Comparison of ENCODE assay signal across 8 cellular contexts in the genomic region with DNA sequence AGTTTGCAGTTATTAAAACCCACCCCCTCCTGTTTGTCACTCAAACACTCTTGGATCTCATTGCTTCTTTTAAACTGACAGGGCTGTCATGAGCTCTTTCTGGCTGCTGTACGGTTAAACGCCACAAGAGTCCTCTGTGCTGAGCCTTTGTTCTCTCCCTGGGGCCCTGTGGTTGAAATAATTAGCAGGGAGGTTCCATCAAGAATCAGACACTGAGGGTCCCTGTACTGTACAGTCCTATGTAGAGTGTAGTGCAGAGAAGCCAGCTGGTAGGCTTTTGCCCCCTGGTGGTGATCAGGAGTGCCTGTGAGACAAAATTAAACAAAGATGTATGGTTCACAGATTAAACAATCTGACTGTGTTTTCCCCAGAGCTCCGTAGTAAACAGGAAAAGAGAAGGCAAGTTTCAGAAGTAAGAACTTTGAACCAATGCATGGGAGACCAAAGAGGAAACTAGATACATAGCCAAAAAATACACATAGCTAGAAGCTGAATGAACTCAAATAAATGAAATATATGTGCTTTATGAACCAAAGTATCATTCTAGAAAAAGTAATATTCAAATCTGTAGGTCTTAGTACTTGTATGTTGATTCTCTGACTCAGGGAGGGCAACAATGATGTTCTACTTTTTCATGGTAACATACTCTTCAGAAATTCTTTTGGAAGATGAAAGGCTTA. TPM values are rescaled to one million over a fixed set of nuclear protein-coding genes. Genes with fewer than 3 reads are reported as not detected.
A peak's percentile ranks its signal among the peaks of the same experiment; 100 is the strongest.
DNase-seq lines count a peak whose midpoint lies in the region; ATAC-seq, FAIRE-seq and TF ChIP-seq lines count a peak whose summit lies in the region.

No MANE protein-coding gene starts in this region.

- DNase-seq in D341Med (ENCODE audit: low spot score), result peak; percentile 83
- peak; percentile 79 to 96 for DNase-seq in NOMO-1 (lab: John Stamatoyannopoulos, UW; ENCODE audit: unreplicated experiment in 2 of 2)
- DNase-seq in activated CD8-positive, alpha-beta memory T cell treated with anti-CD3 and anti-CD28 coated beads for 48 hours (ENCODE audit: low read depth in 2 of 3, low spot score in 2 of 3), result peak in 2 of 3 experiments; percentile 16 to 28
- peak; percentile 86 for DNase-seq in endothelial cell of umbilical vein (ENCODE audit: low read depth, low spot score)
- peak; percentile 80 for DNase-seq in myocyte (ENCODE audit: low read depth)
- peak; percentile 25 for DNase-seq in stimulated activated CD8-positive, alpha-beta memory T cell treated with anti-CD3 and anti-CD28 coated beads, Interleukin-7, amount 100 ng/mL, for 24 hours (ENCODE audit: low read depth)

- H2AFZ ChIP-seq in endothelial cell of umbilical vein (ENCODE audit: low read depth, low read length), result peak overlapping the region; percentile 38

- intact Hi-C loops in endothelial cell of umbilical vein (cut with micrococcal nuclease), result loop anchor here (1.0 to 10.0 kb wide), 5 partner anchors 63 to 314 kb away; no protein-coding TSS in a partner anchor

- peak overlapping the region; percentile 94 for H3K4me2 ChIP-seq in endothelial cell of umbilical vein (ENCODE audit: insufficient read depth, low read length)

- H3K27me3 ChIP-seq in HUES6 (ENCODE audit: control insufficient read depth, insufficient read depth, low read length) (no peaks in the 10 kb centered on the region), endothelial cell of umbilical vein (ENCODE audit: control insufficient read depth in 2 of 2, insufficient read depth in 2 of 2, low read length in 2 of 2) (no peaks in the 10 kb centered on the region)

- peaks cover 14% of the 10 kb centered on the region for H3K4me1 ChIP-seq in HUES6 (ENCODE audit: control insufficient read depth, insufficient read depth, low read length)
- H3K4me1 ChIP-seq in endothelial cell of umbilical vein (ENCODE audit: control insufficient read depth, extremely low read depth, insufficient read depth, low read length), result peaks cover 34% of the 10 kb centered on the region

- POLR2A ChIA-PET in endothelial cell of umbilical vein (lab: Charles Lee), result interaction anchor here (0.7 to 1.3 kb wide), 2 partner anchors 292 kb away, joined by 3 to 11 read pairs; no protein-coding TSS in a partner anchor

- peak; percentile 84 for FAIRE-seq in endothelial cell of umbilical vein (lab: Jason Lieb, UNC)

- no peak for TF ChIP-seq POLR2A in endothelial cell of umbilical vein (IDR thresholded peaks at IDR 0.05; ENCODE audit: low read depth, low read length)

- H3K36me3 ChIP-seq in HUES6 (ENCODE audit: control insufficient read depth, insufficient read depth, low read length) (no peaks in the 10 kb centered on the region), endothelial cell of umbilical vein (ENCODE audit: control insufficient read depth in 2 of 2, extremely low read depth in 1 of 2, insufficient read depth in 2 of 2, low read length in 2 of 2) (no peaks in the 10 kb centered on the region)

- TF ChIP-seq CTCF in endothelial cell of umbilical vein (IDR thresholded peaks at IDR 0.05; ENCODE audit: extremely low read depth in 1 of 2, insufficient read depth in 1 of 2, low read depth in 1 of 2, low read length in 2 of 2), result peak; percentile 81 to 87

- H3K9ac ChIP-seq in HUES6 (ENCODE audit: low read length) (no peak overlapping the region), endothelial cell of umbilical vein (replicated peaks; ENCODE audit: extremely low read depth, insufficient read depth, low read length) (no peak overlapping the region)

- H3K27ac ChIP-seq in HUES6 (ENCODE audit: low read depth, low read length) (no peak overlapping the region), endothelial cell of umbilical vein (ENCODE audit: insufficient read depth, low read depth, low read length) (no peak overlapping the region)

- H4K20me1 ChIP-seq in endothelial cell of umbilical vein (replicated peaks; ENCODE audit: control insufficient read depth, extremely low read depth, insufficient read depth, low read length), result no peaks in the 10 kb centered on the region

- no peaks in the 10 kb centered on the region for H3K9me3 ChIP-seq in HUES6 (ENCODE audit: control insufficient read depth, insufficient read depth, low read depth, low read length)
- no peaks in the 10 kb centered on the region for H3K9me3 ChIP-seq in endothelial cell of umbilical vein (replicated peaks; ENCODE audit: control insufficient read depth, insufficient read depth, low read length)

- CTCF ChIA-PET in endothelial cell of umbilical vein (lab: Charles Lee), result interaction anchor here (0.6 to 9.9 kb wide), 53 partner anchors 9 to 350 kb away, joined by 3 to 428 read pairs (median 5); a partner anchor contains a TSS

- peak overlapping the region; percentile 82 for H3K4me3 ChIP-seq in HUES6 (ENCODE audit: low read depth, low read length)
- peak overlapping the region in 1 of 3 experiments; percentile 66 for H3K4me3 ChIP-seq in endothelial cell of umbilical vein (replicated peaks in 1 of 3; ENCODE audit: insufficient read depth in 1 of 3, low read depth in 1 of 3, low read length in 3 of 3)

- ATAC-seq in GM21390 (IDR thresholded peaks at IDR 0.05; ENCODE audit: unreplicated experiment), result peak; percentile 55

- BruUV-seq in endothelial cell of umbilical vein (replicated peaks; lab: Mats Ljungman, UMichigan), result no TSS peak

- dilution Hi-C loops in endothelial cell of umbilical vein (cut with MboI; ENCODE audit: extremely low pct_ligation_motif_present, low sequenced_read_pairs), result no loop called here

- H3K79me2 ChIP-seq in endothelial cell of umbilical vein (ENCODE audit: control insufficient read depth, insufficient read depth, low read length), result peaks cover 27% of the 10 kb centered on the region

- H3K9me1 ChIP-seq in endothelial cell of umbilical vein (replicated peaks; ENCODE audit: control insufficient read depth, extremely low read depth, insufficient read depth, low read length), result no peaks in the 10 kb centered on the region

TF ChIP-seq in endothelial cell of umbilical vein, 7 proteins besides CTCF, POLR2A, EP300 and RAD21:
- TF ChIP-seq, protein P1, sequence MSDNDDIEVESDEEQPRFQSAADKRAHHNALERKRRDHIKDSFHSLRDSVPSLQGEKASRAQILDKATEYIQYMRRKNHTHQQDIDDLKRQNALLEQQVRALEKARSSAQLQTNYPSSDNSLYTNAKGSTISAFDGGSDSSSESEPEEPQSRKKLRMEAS (IDR thresholded peaks at IDR 0.05; ENCODE audit: insufficient read depth, insufficient read length), result no peak
- TF ChIP-seq FOS (IDR thresholded peaks at IDR 0.05; ENCODE audit: borderline replicate concordance, insufficient read depth, low read length), result no peak
- no peak for TF ChIP-seq JUN (IDR thresholded peaks at IDR 0.05; ENCODE audit: borderline replicate concordance, insufficient read depth, insufficient read length, low read depth)
- no peak for TF ChIP-seq GATA2 (IDR thresholded peaks at IDR 0.05; ENCODE audit: insufficient read depth, insufficient read length, low read depth, low read length)
- no peak for TF ChIP-seq MYC (IDR thresholded peaks at IDR 0.05; ENCODE audit: low read depth, low read length)
- no peak for TF ChIP-seq EZH2 (IDR thresholded peaks at IDR 0.05; ENCODE audit: borderline replicate concordance, low read depth, low read length, severe bottlenecking)
- TF ChIP-seq POLR2AphosphoS5 (IDR thresholded peaks at IDR 0.05; ENCODE audit: insufficient read depth, low read depth, low read length), result no peak

RNA-seq across cellular contexts. Expression of a gene that starts 1.4 kb away (rescaled TPM):
- total RNA-seq in endothelial cell of umbilical vein (52.1 and 60.9 TPM in 2 replicates), myocyte (21.5 and 26.7 TPM in 2 replicates)
- polyA plus RNA-seq in endothelial cell of umbilical vein, result 23.2 and 24.6 TPM in 2 replicates
- polyA plus RNA-seq in endothelial cell of umbilical vein (2011; cell fraction: cytosol; rRNA removed), result 23.7 and 24.2 TPM in 2 replicates
- polyA plus RNA-seq in endothelial cell of umbilical vein (2011; cell fraction: nucleus; rRNA removed), result 58.4 and 66.2 TPM in 2 replicates
- 36.7 and 46.6 TPM in 2 replicates for polyA plus RNA-seq in endothelial cell of umbilical vein (2012)
- polyA minus RNA-seq in endothelial cell of umbilical vein, result 97.4 and 99.7 TPM in 2 replicates
- polyA minus RNA-seq in endothelial cell of umbilical vein (2011; cell fraction: cytosol; rRNA and poly(A)+ RNA removed), result 24.4 TPM
- 92.7 and 120 TPM in 2 replicates for polyA minus RNA-seq in endothelial cell of umbilical vein (2011; cell fraction: nucleus; rRNA and poly(A)+ RNA removed)
- 12.8 TPM for polyA plus RNA-seq in myocyte (2012)

RNA-seq across cellular contexts. Expression of a gene that starts 10.0 kb away (rescaled TPM):
- total RNA-seq in endothelial cell of umbilical vein (0.40 and 0.44 TPM in 2 replicates), myocyte (0.16 and 0.70 TPM in 2 replicates)
- 0.03 and 0.04 TPM in 2 replicates for polyA plus RNA-seq in endothelial cell of umbilical vein
- polyA plus RNA-seq in endothelial cell of umbilical vein (2011; cell fraction: cytosol; rRNA removed), result 0.08 and 0.26 TPM in 2 replicates
- polyA plus RNA-seq in endothelial cell of umbilical vein (2011; cell fraction: nucleus; rRNA removed), result 0.57 and 1.0 TPM in 2 replicates
- 0.54 and 0.59 TPM in 2 replicates for polyA plus RNA-seq in endothelial cell of umbilical vein (2012)
- not detected in 2 replicates for polyA minus RNA-seq in endothelial cell of umbilical vein
- polyA minus RNA-seq in endothelial cell of umbilical vein (2011; cell fraction: cytosol; rRNA and poly(A)+ RNA removed), result not detected
- 0.58 and 0.87 TPM in 2 replicates for polyA minus RNA-seq in endothelial cell of umbilical vein (2011; cell fraction: nucleus; rRNA and poly(A)+ RNA removed)
- 0.21 TPM for polyA plus RNA-seq in myocyte (2012)

Comparison
In these comparisons a context has a peak if more than half of its experiments do, and no peak if none do; other contexts are left out.
1. DNase-seq: peak in every context shown above with its lines; median percentile 88 in NOMO-1; 86 in endothelial cell of umbilical vein; 83 in D341Med; 80 in myocyte; 25 in stimulated activated CD8-positive, alpha-beta memory T cell treated with anti-CD3 and anti-CD28 coated beads, Interleukin-7, amount 100 ng/mL, for 24 hours; 22 in activated CD8-positive, alpha-beta memory T cell treated with anti-CD3 and anti-CD28 coated beads for 48 hours.